In genomic region chr2:64654063-64654811, GRCh38 we compare ENCODE assay signal across 8 cellular contexts. TPM values are rescaled to one million over a fixed set of nuclear protein-coding genes. Genes with fewer than 3 reads are reported as not detected.
DNase-seq lines count a peak whose midpoint lies in the region; ATAC-seq and TF ChIP-seq lines count a peak whose summit lies in the region.

No MANE protein-coding gene starts in this region.

- no peaks in the 10 kb centered on the region for H3K27me3 ChIP-seq in IMR-90 (ENCODE audit: control insufficient read depth, insufficient read depth, low read length)
- no peaks in the 10 kb centered on the region for H3K27me3 ChIP-seq in ovary

- peak overlapping the region; percentile 98 for H3K27ac ChIP-seq in IMR-90 (ENCODE audit: insufficient read depth, low read length)
- peak overlapping the region; percentile 93 to 95 for H3K27ac ChIP-seq in ovary

- peak overlapping the region; percentile 96 for H4K91ac ChIP-seq in IMR-90 (ENCODE audit: insufficient read depth, low read depth, low read length)

- H3K9ac ChIP-seq in IMR-90 (ENCODE audit: low read depth, low read length) = peak overlapping the region; percentile 92

- peak overlapping the region; percentile 96 for H3K23ac ChIP-seq in IMR-90 (ENCODE audit: low read depth, low read length)

- dilution Hi-C loops in IMR-90 (cut with HindIII; ENCODE audit: low sequenced_read_pairs, unreplicated experiment) = no loop called here

- in situ Hi-C loops in IMR-90 (cut with MboI; ENCODE audit: low sequenced_read_pairs) = no loop called here

- no TSS peak for BruUV-seq in IMR-90 (replicated peaks; lab: Mats Ljungman, UMichigan)

- intact Hi-C loops in IMR-90 (cut with micrococcal nuclease) (loop anchor here (1.0 to 5.0 kb wide), 2 partner anchors 78 to 97 kb away; no protein-coding TSS in a partner anchor), ovary (cut with DNase I) (loop anchor here in 3 of 4 donors (5.0 kb wide), 3 partner anchors 98 to 208 kb away; no protein-coding TSS in a partner anchor)

- peak overlapping the region; percentile 87; the same call in 2 of the 3 replicates for H2BK15ac ChIP-seq in IMR-90 (ENCODE audit: low read depth, low read length)

- peak overlapping the region; percentile 98 for H2BK5ac ChIP-seq in IMR-90 (ENCODE audit: low read depth, low read length, poor library complexity, severe bottlenecking)

- ATAC-seq in GM21619 (IDR thresholded peaks at IDR 0.05; ENCODE audit: unreplicated experiment) (peak; percentile 38), IMR-90 (ENCODE audit: low read depth) (peak; percentile 66)

- H3K56ac ChIP-seq in IMR-90 (ENCODE audit: extremely low read depth, insufficient read depth, low read length) = peak overlapping the region; percentile 89

- POLR2A ChIA-PET in IMR-90 (lab: Charles Lee; ENCODE audit: unreplicated experiment) = interaction anchor here (0.6 to 1.9 kb wide), 10 partner anchors 9 to 400 kb away, joined by 3 to 8 read pairs (median 4); no protein-coding TSS in a partner anchor

- peak overlapping the region; percentile 87 for H2BK120ac ChIP-seq in IMR-90 (ENCODE audit: low read depth, low read length)

- peak overlapping the region; percentile 96 for H3K4ac ChIP-seq in IMR-90 (ENCODE audit: low read depth, low read length)

- peaks cover 10 to 30% of the 10 kb centered on the region in 2 experiments; a peak in 3 of 4 replicates for H3K79me1 ChIP-seq in IMR-90 (ENCODE audit: low read depth in 1 of 2, low read length in 2 of 2)

- WGBS in IMR-90 (ENCODE audit: extremely low coverage in 2 of 2, insufficient read length in 1 of 2), 2 experiments = 2% methylated on average over 10 of the region's 70 CpGs; no CpG with 5 or more reads in 1 of the 2 experiments
- 0% methylated on average over 49 to 70 of the region's 70 CpGs for WGBS in ovary, 3 donors

- TF ChIP-seq POLR2A in IMR-90 (IDR thresholded peaks at IDR 0.05; ENCODE audit: low read depth, low read length) (peak; percentile 97), ovary (IDR thresholded peaks at IDR 0.05) (peak; percentile 79)

- H3K9me1 ChIP-seq in IMR-90 (ENCODE audit: insufficient read depth, low read length) = no peaks in the 10 kb centered on the region

- peaks cover 5% of the 10 kb centered on the region for H3K4me1 ChIP-seq in IMR-90 (ENCODE audit: control insufficient read depth, insufficient read depth, low read length)
- H3K4me1 ChIP-seq in ovary (ENCODE audit: insufficient read depth) = peaks cover 7% of the 10 kb centered on the region

- CTCF ChIA-PET in IMR-90 (lab: Yijun Ruan, JAX) = interaction anchor here (0.6 to 2.4 kb wide), 7 partner anchors 10 to 234 kb away, joined by 3 to 6 read pairs (median 4); no protein-coding TSS in a partner anchor

- H2AK9ac ChIP-seq in IMR-90 (replicated peaks; ENCODE audit: low read depth, low read length, poor library complexity) = peak overlapping the region; percentile 87

- H2AK5ac ChIP-seq in IMR-90 (ENCODE audit: low read depth, low read length) = peak overlapping the region; percentile 91

- peak overlapping the region; percentile 87 for H3K14ac ChIP-seq in IMR-90 (replicated peaks; ENCODE audit: low read depth, low read length)

- H2BK20ac ChIP-seq in IMR-90 (ENCODE audit: low read depth, low read length) = peak overlapping the region; percentile 43

- peak overlapping the region; percentile 87 to 90 for H4K8ac ChIP-seq in IMR-90 (ENCODE audit: low read depth in 2 of 2, low read length in 2 of 2)

- H4K5ac ChIP-seq in IMR-90 (ENCODE audit: low read depth, low read length) = peak overlapping the region; percentile 89

- TF ChIP-seq CTCF in IMR-90 (conservative IDR thresholded peaks at IDR 0.05; ENCODE audit: low read depth, low read length) (0 out of 2 replicates have a peak, but pooled peaks have one; percentile 1), foreskin fibroblast (IDR thresholded peaks at IDR 0.05; ENCODE audit: low read depth, low read length) (no peak), ovary (IDR thresholded peaks at IDR 0.05) (peak in 2 of 3 donors; percentile 4 to 26)

- no peak for TF ChIP-seq EP300 in ovary (IDR thresholded peaks at IDR 0.05)

- H3K4me3 ChIP-seq in IMR-90 (ENCODE audit: insufficient read depth, low read depth, low read length) = peak overlapping the region; percentile 78
- peak overlapping the region; percentile 53 to 63 for H3K4me3 ChIP-seq in foreskin fibroblast (ENCODE audit: low read depth in 1 of 2, low read length in 2 of 2)
- H3K4me3 ChIP-seq in ovary = peak overlapping the region; percentile 85

- H4K20me1 ChIP-seq in IMR-90 (ENCODE audit: insufficient read depth, low read length) = peaks cover 29% of the 10 kb centered on the region

- DNase-seq in Daoy (ENCODE audit: low read depth) (peak; percentile 90), IMR-90 (peak; percentile 79), SHP77 treated with DMSO at 0.1 percent for 48 hours (lab: John Stamatoyannopoulos, UW) (peak; percentile 17), foreskin fibroblast (peak; percentile 85 to 91), ovary (peak in 4 of 5 donors; percentile 71 to 81 (median 71)), germinal center (ENCODE audit: low spot score) (no peak)
- DNase-seq in activated gamma-delta T cell treated with anti-CD3 and anti-CD28 coated beads, Interleukin-2, amount 50 U/mL, for 16 hours (ENCODE audit: low read depth) = peak; percentile 59

- H3K36me3 ChIP-seq in IMR-90 (ENCODE audit: control insufficient read depth, insufficient read depth, low read length) (no peaks in the 10 kb centered on the region), ovary (no peaks in the 10 kb centered on the region)

- H2AFZ ChIP-seq in IMR-90 (replicated peaks; ENCODE audit: low read length, poor library complexity) = peak overlapping the region; percentile 90

- peak overlapping the region; percentile 94 for H3K18ac ChIP-seq in IMR-90 (ENCODE audit: low read depth, low read length)

- H3K4me2 ChIP-seq in IMR-90 (ENCODE audit: low read depth, low read length) = peak overlapping the region; percentile 82

- no peak for TF ChIP-seq RAD21 in IMR-90 (IDR thresholded peaks at IDR 0.05; ENCODE audit: low read length)

- H3K9me3 ChIP-seq in IMR-90 (ENCODE audit: control insufficient read depth, insufficient read depth, low read length) = no peaks in the 10 kb centered on the region
- no peaks in the 10 kb centered on the region for H3K9me3 ChIP-seq in ovary

TF ChIP-seq in IMR-90, 13 proteins besides CTCF, POLR2A, EP300 and RAD21:
- TF ChIP-seq CHD1 (IDR thresholded peaks at IDR 0.05; ENCODE audit: low read depth, low read length) = no peak
- no peak for TF ChIP-seq CEBPB (IDR thresholded peaks at IDR 0.05; ENCODE audit: low read depth, low read length)
- no peak for TF ChIP-seq RFX5 (IDR thresholded peaks at IDR 0.05; ENCODE audit: low read depth, low read length)
- TF ChIP-seq MAFK (IDR thresholded peaks at IDR 0.05; ENCODE audit: low read depth, low read length) = no peak
- TF ChIP-seq MAZ (IDR thresholded peaks at IDR 0.05; ENCODE audit: borderline replicate concordance, low read depth, low read length) = no peak; the same call in 1 of the 2 replicates
- TF ChIP-seq MXI1 (IDR thresholded peaks at IDR 0.05; ENCODE audit: borderline replicate concordance, low read depth, low read length) = peak; percentile 51
- no peak for TF ChIP-seq ELK1 (IDR thresholded peaks at IDR 0.05; ENCODE audit: borderline replicate concordance, low read depth, low read length)
- TF ChIP-seq NFE2L2 (IDR thresholded peaks at IDR 0.05; ENCODE audit: low read depth, low read length) = no peak
- no peak for TF ChIP-seq RCOR1 (IDR thresholded peaks at IDR 0.05; ENCODE audit: insufficient replicate concordance, low read length)
- TF ChIP-seq, protein P1, sequence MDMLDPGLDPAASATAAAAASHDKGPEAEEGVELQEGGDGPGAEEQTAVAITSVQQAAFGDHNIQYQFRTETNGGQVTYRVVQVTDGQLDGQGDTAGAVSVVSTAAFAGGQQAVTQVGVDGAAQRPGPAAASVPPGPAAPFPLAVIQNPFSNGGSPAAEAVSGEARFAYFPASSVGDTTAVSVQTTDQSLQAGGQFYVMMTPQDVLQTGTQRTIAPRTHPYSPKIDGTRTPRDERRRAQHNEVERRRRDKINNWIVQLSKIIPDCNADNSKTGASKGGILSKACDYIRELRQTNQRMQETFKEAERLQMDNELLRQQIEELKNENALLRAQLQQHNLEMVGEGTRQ (IDR thresholded peaks at IDR 0.05; ENCODE audit: low read depth, low read length) = no peak
- peak; percentile 92 for TF ChIP-seq BHLHE40 (IDR thresholded peaks at IDR 0.05; ENCODE audit: low read depth, low read length)
- TF ChIP-seq SMC3 (IDR thresholded peaks at IDR 0.05; ENCODE audit: low read depth, low read length) = no peak
- TF ChIP-seq FOS (IDR thresholded peaks at IDR 0.05; ENCODE audit: low read depth, low read length) = 0 out of 2 replicates have a peak, but pooled peaks have one; percentile 13

RNA-seq across cellular contexts. Expression of gene SERTAD2, which starts 0.5 kb away (rescaled TPM):
- 4.1 and 5.8 TPM in 2 replicates for total RNA-seq in Daoy (2014; rRNA removed; shearing (Covaris generic))
- total RNA-seq in IMR-90 (2012; rRNA removed) = 5.0 and 6.7 TPM in 2 replicates
- polyA plus RNA-seq in IMR-90 (2012; rRNA removed) = 11.0 and 12.7 TPM in 2 replicates
- polyA plus RNA-seq in IMR-90 (2012; cell fraction: cytosol; rRNA removed) = 5.3 and 11.9 TPM in 2 replicates
- 6.0 TPM in 2 replicates for polyA plus RNA-seq in IMR-90 (2012; cell fraction: nucleus; rRNA removed; ENCODE audit: low replicate concordance)
- 10 to 100 TPM; 11.0 to 26.8 (median 21.8) TPM for total RNA-seq in ovary
- 10 to 100 TPM in 1 of 2 donors, 1 to 10 TPM in 1; 9.9 to 20.8 TPM for polyA plus RNA-seq in ovary
